8 cellular contexts compared by ENCODE assay signal in genomic region chr19:15264061-15264932, GRCh38. TPM values are rescaled to one million over a fixed set of nuclear protein-coding genes. Genes with fewer than 3 reads are reported as not detected.
DNase-seq lines count a peak whose midpoint lies in the region; ATAC-seq and TF ChIP-seq lines count a peak whose summit lies in the region.

No MANE protein-coding gene starts in this region.

- WGBS in heart right ventricle, 2 donors = 56 to 57% methylated on average over 28 of the region's 28 CpGs
- WGBS in prostate gland = 45% methylated on average over 28 of the region's 28 CpGs

- peaks cover 13% of the 10 kb centered on the region for H3K4me1 Mint-ChIP-seq in CD4-positive, alpha-beta T cell (ENCODE audit: low read depth)

- no peak overlapping the region for H3K27ac Mint-ChIP-seq in CD4-positive, alpha-beta T cell

- H3K9me3 ChIP-seq in CD4-positive, alpha-beta T cell (ENCODE audit: control insufficient read depth, low read length) = no peaks in the 10 kb centered on the region
- H3K9me3 ChIP-seq in heart right ventricle (no peaks in the 10 kb centered on the region), prostate gland (no peaks in the 10 kb centered on the region)

- H3K9me3 Mint-ChIP-seq in CD4-positive, alpha-beta T cell = no peaks in the 10 kb centered on the region

- CTCF ChIA-PET in CD4-positive, alpha-beta T cell (lab: Charles Lee) = no interaction called here

- H3K4me1 ChIP-seq in heart right ventricle = peaks cover 27 to 64% (median 59%) of the 10 kb centered on the region in 9 donors
- peaks cover 21% of the 10 kb centered on the region for H3K4me1 ChIP-seq in prostate gland (replicated peaks)

- POLR2A ChIA-PET in CD4-positive, alpha-beta T cell (lab: Charles Lee) = interaction anchor here (1.3 kb wide), 1 partner anchor 115 kb away, joined by 5 read pairs; the partner anchor contains the start of gene AKAP8

- H3K27me3 ChIP-seq in CD4-positive, alpha-beta T cell (ENCODE audit: control insufficient read depth, insufficient read depth, low read length) = no peaks in the 10 kb centered on the region
- H3K27me3 ChIP-seq in heart right ventricle (no peaks in the 10 kb centered on the region), prostate gland (replicated peaks; ENCODE audit: insufficient read depth) (no peaks in the 10 kb centered on the region)

- peak; percentile 75 for TF ChIP-seq CTCF in CD4-positive, alpha-beta T cell (IDR thresholded peaks at IDR 0.05)
- peak; percentile 51 to 85 (median 81) for TF ChIP-seq CTCF in heart right ventricle (IDR thresholded peaks at IDR 0.05)
- peak; percentile 39 to 83 (median 80) for TF ChIP-seq CTCF in prostate gland (IDR thresholded peaks at IDR 0.05)

- peak; percentile 58 to 78 (median 63) for DNase-seq in CD4-positive, alpha-beta T cell
- peak; percentile 43 for DNase-seq in HT1080 (ENCODE audit: low read depth)
- peak; percentile 40 for DNase-seq in SKM-1 treated with dmso at 0.1 percent for 144 hours (lab: John Stamatoyannopoulos, UW; ENCODE audit: unreplicated experiment)
- DNase-seq in activated naive CD8-positive, alpha-beta T cell treated with anti-CD3 and anti-CD28 coated beads, Interleukin-2, amount 50 U/mL, for 16 hours (ENCODE audit: low read depth, low spot score) = peak; percentile 50
- DNase-seq in heart right ventricle = peak; percentile 75 to 76
- peak; percentile 61 for DNase-seq in prostate gland (ENCODE audit: low spot score)
- DNase-seq in ureter (ENCODE audit: low spot score) = peak; percentile 78

- ATAC-seq in CD4-positive, alpha-beta T cell (ENCODE audit: poor library complexity) = peak; percentile 80
- ATAC-seq in heart right ventricle (peak; percentile 9 to 52 (median 42)), GM19351 (IDR thresholded peaks at IDR 0.05; ENCODE audit: unreplicated experiment) (no peak)

- H3K27me3 Mint-ChIP-seq in CD4-positive, alpha-beta T cell = no peaks in the 10 kb centered on the region

- peaks cover 15 to 100% (median 59%) of the 10 kb centered on the region in 9 donors for H3K36me3 ChIP-seq in heart right ventricle
- H3K36me3 ChIP-seq in prostate gland = peaks cover 7 to 21% of the 10 kb centered on the region in 2 donors

- intact Hi-C loops in CD4-positive, alpha-beta T cell (cut with DNase I, micrococcal nuclease) = loop anchor here (1.0 to 10.0 kb wide), 8 partner anchors 67 to 292 kb away; partner anchors contain the start of genes AKAP8 (in 2 of the 2), AKAP8L (in 1 of the 2) and BRD4 (in 1 of the 2)
- intact Hi-C loops in heart right ventricle (cut with DNase I) (loop anchor here (2.0 to 10.0 kb wide), 8 partner anchors 61 to 293 kb away; partner anchors contain the start of genes AKAP8 (in 4 of the 10) and BRD4 (in 3 of the 10)), prostate gland (cut with DNase I) (loop anchor here (1.0 to 5.0 kb wide), 4 partner anchors 67 to 293 kb away; no protein-coding TSS in a partner anchor)

- peaks cover 93% of the 10 kb centered on the region for H3K36me3 Mint-ChIP-seq in CD4-positive, alpha-beta T cell (ENCODE audit: low read depth)

- TF ChIP-seq POLR2A in prostate gland (IDR thresholded peaks at IDR 0.05) = no peak

- H3K4me3 Mint-ChIP-seq in CD4-positive, alpha-beta T cell = no peak overlapping the region

- no peak overlapping the region for H3K4me3 ChIP-seq in heart right ventricle
- no peak overlapping the region for H3K4me3 ChIP-seq in prostate gland

- H3K27ac ChIP-seq in CD4-positive, alpha-beta T cell (ENCODE audit: low read depth, low read length) = no peak overlapping the region
- H3K27ac ChIP-seq in heart right ventricle (peak overlapping the region in 9 of 10 donors; percentile 41 to 81 (median 56)), prostate gland (peak overlapping the region in 1 of 2 donors; percentile 29)

RNA-seq across cellular contexts. Expression of gene EPHX3, which starts 32.0 kb away (rescaled TPM):
- total RNA-seq in CD4-positive, alpha-beta T cell = not detected
- not detected in 2 replicates for total RNA-seq in HT1080 (2014; rRNA removed; shearing (Covaris generic))
- 0.03 and 0.20 TPM in 2 replicates for polyA plus RNA-seq in HT1080 (2015; cell fraction: cytosol; rRNA removed)
- 0.87 TPM in 1 of 2 replicates, not detected in the other for polyA plus RNA-seq in HT1080 (2015; cell fraction: nucleus; rRNA removed)
- total RNA-seq in heart right ventricle = under 1 TPM in 5 of 10 donors, not detected in 5; 0.15 to 0.32 (median 0.17) TPM
- under 1 TPM in 1 of 2 donors, not detected in 1; 0.20 TPM for polyA plus RNA-seq in heart right ventricle
- total RNA-seq in prostate gland = 1 to 10 TPM; 1.4 to 1.6 TPM
- 2.5 TPM for total RNA-seq in ureter
